10 cellular contexts compared by ENCODE assay signal in the genomic region with DNA sequence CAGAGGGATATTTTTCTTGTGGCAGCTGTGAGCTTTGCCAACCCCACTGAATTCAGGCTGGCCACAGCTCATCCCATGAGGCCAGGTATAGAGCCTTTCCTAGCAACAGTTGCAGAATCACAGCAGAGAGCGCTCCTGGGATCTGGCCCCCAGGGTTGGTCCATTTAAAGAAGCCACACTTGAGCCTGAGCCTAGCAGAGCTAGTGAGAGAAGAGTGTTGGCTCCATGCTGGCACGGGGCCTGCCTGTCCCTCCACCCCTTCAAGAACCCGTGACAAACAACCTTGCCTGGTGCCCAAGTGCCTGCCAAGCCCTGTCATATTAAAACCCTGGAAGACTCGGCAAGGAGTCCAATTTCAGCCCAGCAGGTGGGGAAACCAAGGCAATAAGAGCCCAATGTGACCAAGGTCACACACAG.
DNase-seq lines count a peak whose midpoint lies in the region; ATAC-seq, FAIRE-seq and TF ChIP-seq lines count a peak whose summit lies in the region.
"Had no signal": no experiment of that assay in that cellular context is flagged by ENCODE, and none has a peak within 500 bp of the region (broad histone marks: within the 10 kb centered on the region; RNA-seq: fewer than 3 reads in every experiment).

No MANE protein-coding gene starts in this region.

- intact Hi-C loops in Panc1 (cut with micrococcal nuclease; ENCODE audit: unreplicated experiment) (loop anchor here (2.0 to 5.0 kb wide), 2 partner anchors 40 to 105 kb away; no protein-coding TSS in a partner anchor), heart right ventricle (cut with DNase I) (loop anchor here in 9 of 10 donors (1.0 to 10.0 kb wide), 8 partner anchors 35 to 111 kb away; a partner anchor contains a TSS), spleen (cut with DNase I; ENCODE audit: low total_unique reads) (loop anchor here (5.0 kb wide), 1 partner anchor 35 kb away; no protein-coding TSS in a partner anchor)

- POLR2A ChIA-PET in Panc1 (lab: Charles Lee), result no interaction called here

- DNase-seq in HL-60 (ENCODE audit: low read depth in 1 of 2, low spot score in 1 of 2) (no peak), Panc1 (ENCODE audit: low read depth, low spot score) (no peak), heart right ventricle (peak; percentile 76), spleen (no peak), GM12892 (ENCODE audit: insufficient read length) (no peak), SKM-1 (lab: John Stamatoyannopoulos, UW; ENCODE audit: unreplicated experiment) (no peak), ACHN (no peak)
- DNase-seq: activated naive CD4-positive, alpha-beta T cell had no signal

- peak overlapping the region; percentile 72 for H3K27ac ChIP-seq in HL-60 (replicated peaks)
- H3K27ac ChIP-seq in Panc1 (ENCODE audit: low read length), result peak overlapping the region; percentile 99
- H3K27ac ChIP-seq in heart right ventricle, result peak overlapping the region; percentile 83 to 98 (median 92)
- H3K27ac ChIP-seq in spleen, result peak overlapping the region; percentile 54 to 88 (median 76)

- no peak for FAIRE-seq in GM12892 (lab: Jason Lieb, UNC)

- H3K36me3 ChIP-seq in Panc1 (ENCODE audit: control insufficient read depth, insufficient read depth, low read length) (no peaks in the 10 kb centered on the region), heart right ventricle (no peaks in the 10 kb centered on the region), spleen (no peaks in the 10 kb centered on the region)

- TF ChIP-seq CTCF in HL-60 (IDR thresholded peaks at IDR 0.05; ENCODE audit: insufficient read depth, low read length) (no peak), Panc1 (IDR thresholded peaks at IDR 0.05) (no peak), heart right ventricle (IDR thresholded peaks at IDR 0.05) (no peak), spleen (IDR thresholded peaks at IDR 0.05 in 8 of 11, conservative IDR thresholded peaks at IDR 0.05 in 3 of 11) (no peak)

- H3K27me3 ChIP-seq in HL-60 (ENCODE audit: insufficient read depth, poor library complexity, severe bottlenecking), result no peaks in the 10 kb centered on the region
- no peaks in the 10 kb centered on the region for H3K27me3 ChIP-seq in Panc1 (ENCODE audit: control insufficient read depth, insufficient read depth, low read length)
- no peaks in the 10 kb centered on the region for H3K27me3 ChIP-seq in heart right ventricle
- H3K27me3 ChIP-seq in spleen (replicated peaks in 1 of 7), result peaks cover 0 to 6% (median 0%) of the 10 kb centered on the region in 7 donors

- 32 to 34% methylated on average over 4 of the region's 4 CpGs for WGBS in heart right ventricle, 2 donors
- 0 to 53% (median 42%) methylated on average over 1 to 4 of the region's 4 CpGs for WGBS in spleen, 5 donors

- peaks cover 73% of the 10 kb centered on the region for H3K4me1 ChIP-seq in Panc1 (ENCODE audit: control insufficient read depth, insufficient read depth, low read length)
- H3K4me1 ChIP-seq in heart right ventricle, result peaks cover 41 to 73% (median 62%) of the 10 kb centered on the region in 9 donors
- peaks cover 35 to 85% (median 59%) of the 10 kb centered on the region in 6 donors for H3K4me1 ChIP-seq in spleen

- H3K9me3 ChIP-seq in Panc1 (ENCODE audit: control insufficient read depth, insufficient read depth, low read depth, low read length), result no peaks in the 10 kb centered on the region
- no peaks in the 10 kb centered on the region for H3K9me3 ChIP-seq in heart right ventricle
- no peaks in the 10 kb centered on the region for H3K9me3 ChIP-seq in spleen
- H3K9me3 ChIP-seq: mucosa of descending colon had no signal

- in situ Hi-C loops in Panc1 (cut with HindIII; ENCODE audit: low pct_unique_long_range_greater_than_20kb, low sequenced_read_pairs) (no loop called here), ACHN (cut with HindIII; ENCODE audit: low pct_ligation_motif_present, low pct_unique_long_range_greater_than_20kb, low sequenced_read_pairs) (loop anchor here (25.0 kb wide), 1 partner anchor 170 kb away; a partner anchor contains a TSS)

- BruUV-seq in Panc1 (replicated peaks; lab: Mats Ljungman, UMichigan), result no TSS peak

- no peak for TF ChIP-seq POLR2A in spleen (IDR thresholded peaks at IDR 0.05)
- TF ChIP-seq POLR2A in GM12892 (IDR thresholded peaks at IDR 0.05; ENCODE audit: low read depth, low read length), result no peak

- ATAC-seq in Panc1, result no peak
- peak; percentile 6 to 67 (median 42) for ATAC-seq in heart right ventricle
- ATAC-seq in GM19452 (IDR thresholded peaks at IDR 0.05; ENCODE audit: unreplicated experiment), result no peak

- no peak overlapping the region for H3K4me3 ChIP-seq in HL-60 (replicated peaks; ENCODE audit: insufficient read depth, low read length)
- no peak overlapping the region for H3K4me3 ChIP-seq in Panc1 (ENCODE audit: low read depth in 2 of 2, low read length in 2 of 2)
- H3K4me3 ChIP-seq in heart right ventricle, result peak overlapping the region in 1 of 10 donors; percentile 16
- peak overlapping the region in 1 of 8 donors; percentile 32 for H3K4me3 ChIP-seq in spleen
- H3K4me3 ChIP-seq: mucosa of descending colon had no signal

- CTCF ChIA-PET in Panc1 (lab: Charles Lee), result interaction anchor here (0.6 to 1.6 kb wide), 6 partner anchors 42 to 199 kb away, joined by 4 to 5 read pairs (median 4); no protein-coding TSS in a partner anchor

Comparison
In these comparisons a context has a peak if more than half of its experiments do, and no peak if none do; other contexts are left out.
1. DNase-seq: peak in heart right ventricle (2 of 2); none in HL-60 (0 of 2), Panc1 (single experiment), spleen (single experiment), GM12892 (single experiment), SKM-1 (single experiment) and ACHN (single experiment).
2. ATAC-seq: peak in heart right ventricle (8 of 8); none in Panc1 (single experiment) and GM19452 (single experiment).
3. Peak in every context shown above with its lines, with median percentiles within 50 percentile points of each other: H3K27ac ChIP-seq.